In genomic region chr11:87859583-87859982, GRCh38 we compare ENCODE assay signal across 15 cellular contexts.
A peak's percentile ranks its signal among the peaks of the same experiment; 100 is the strongest.
DNase-seq lines count a peak whose midpoint lies in the region; ATAC-seq, FAIRE-seq and TF ChIP-seq lines count a peak whose summit lies in the region.
"Had no signal": no experiment of that assay in that cellular context is flagged by ENCODE, and none has a peak within 500 bp of the region (broad histone marks: within the 10 kb centered on the region; RNA-seq: fewer than 3 reads in every experiment).

No MANE protein-coding gene starts in this region.

- no peak for TF ChIP-seq CTCF in endothelial cell of umbilical vein (IDR thresholded peaks at IDR 0.05; ENCODE audit: extremely low read depth in 1 of 2, insufficient read depth in 1 of 2, low read depth in 1 of 2, low read length in 2 of 2)

- no peak for TF ChIP-seq POLR2A in endothelial cell of umbilical vein (IDR thresholded peaks at IDR 0.05; ENCODE audit: low read depth, low read length)

- no peaks in the 10 kb centered on the region for H3K9me1 ChIP-seq in endothelial cell of umbilical vein (replicated peaks; ENCODE audit: control insufficient read depth, extremely low read depth, insufficient read depth, low read length)

- no peaks in the 10 kb centered on the region for H3K79me2 ChIP-seq in endothelial cell of umbilical vein (ENCODE audit: control insufficient read depth, insufficient read depth, low read length)
- H3K79me2 ChIP-seq: hepatocyte had no signal

- H3K9me3 ChIP-seq in endothelial cell of umbilical vein (replicated peaks; ENCODE audit: control insufficient read depth, insufficient read depth, low read length): no peaks in the 10 kb centered on the region
- H3K9me3 ChIP-seq: suprapubic skin had no signal

- no peak overlapping the region for H3K9ac ChIP-seq in endothelial cell of umbilical vein (replicated peaks; ENCODE audit: extremely low read depth, insufficient read depth, low read length)

- CTCF ChIA-PET in endothelial cell of umbilical vein (lab: Charles Lee): no interaction called here

- no peaks in the 10 kb centered on the region for H4K20me1 ChIP-seq in endothelial cell of umbilical vein (replicated peaks; ENCODE audit: control insufficient read depth, extremely low read depth, insufficient read depth, low read length)

- no peak for FAIRE-seq in endothelial cell of umbilical vein (lab: Jason Lieb, UNC)

- H2AFZ ChIP-seq in endothelial cell of umbilical vein (ENCODE audit: low read depth, low read length): no peak overlapping the region
- H2AFZ ChIP-seq: hepatocyte had no signal

- H3K4me1 ChIP-seq in endothelial cell of umbilical vein (ENCODE audit: control insufficient read depth, extremely low read depth, insufficient read depth, low read length): no peaks in the 10 kb centered on the region
- H3K4me1 ChIP-seq: suprapubic skin had no signal

- POLR2A ChIA-PET in endothelial cell of umbilical vein (lab: Charles Lee): no interaction called here

- no peak overlapping the region for H3K4me3 ChIP-seq in endothelial cell of umbilical vein (replicated peaks in 1 of 3; ENCODE audit: insufficient read depth in 1 of 3, low read depth in 1 of 3, low read length in 3 of 3)
- H3K4me3 ChIP-seq: hepatocyte, suprapubic skin had no signal

- no peaks in the 10 kb centered on the region for H3K27me3 ChIP-seq in endothelial cell of umbilical vein (ENCODE audit: control insufficient read depth in 2 of 2, insufficient read depth in 2 of 2, low read length in 2 of 2)
- H3K27me3 ChIP-seq: hepatocyte, suprapubic skin had no signal

- intact Hi-C loops in endothelial cell of umbilical vein (cut with micrococcal nuclease): no loop called here

- H3K27ac ChIP-seq in endothelial cell of umbilical vein (ENCODE audit: insufficient read depth, low read depth, low read length): no peak overlapping the region
- H3K27ac ChIP-seq: hepatocyte, suprapubic skin had no signal

- dilution Hi-C loops in endothelial cell of umbilical vein (cut with MboI; ENCODE audit: extremely low pct_ligation_motif_present, low sequenced_read_pairs): no loop called here

- ATAC-seq in GM21360 (IDR thresholded peaks at IDR 0.05; ENCODE audit: unreplicated experiment): no peak
- ATAC-seq in GM18511 (IDR thresholded peaks at IDR 0.05; ENCODE audit: unreplicated experiment): no peak

- DNase-seq in HT-29 (ENCODE audit: low spot score) (peak; percentile 35), NCI-H69 (lab: John Stamatoyannopoulos, UW) (peak; percentile 82), endothelial cell of umbilical vein (ENCODE audit: low read depth, low spot score) (peak; percentile 34), pons (ENCODE audit: low spot score) (peak; percentile 14), iPS-NIHi7 (ENCODE audit: extremely low spot score) (no peak), NOMO-1 (lab: John Stamatoyannopoulos, UW; ENCODE audit: unreplicated experiment in 2 of 2) (no peak)
- DNase-seq: activated naive CD8-positive, alpha-beta T cell treated with anti-CD3 and anti-CD28 coated beads for 36 hours; caudate nucleus; effector CD8-positive, alpha-beta T cell; kidney glomerular epithelial cell; stimulated activated CD4-positive, alpha-beta T cell treated with anti-CD3 and anti-CD28 coated beads, Interleukin-4, amount 100 ng/mL, for 24 hours had no signal

- no TSS peak for BruUV-seq in endothelial cell of umbilical vein (replicated peaks; lab: Mats Ljungman, UMichigan)

- no peak overlapping the region for H3K4me2 ChIP-seq in endothelial cell of umbilical vein (ENCODE audit: insufficient read depth, low read length)
- H3K4me2 ChIP-seq: hepatocyte had no signal

- H3K36me3 ChIP-seq in endothelial cell of umbilical vein (ENCODE audit: control insufficient read depth in 2 of 2, extremely low read depth in 1 of 2, insufficient read depth in 2 of 2, low read length in 2 of 2): no peaks in the 10 kb centered on the region
- H3K36me3 ChIP-seq: suprapubic skin had no signal

TF ChIP-seq in endothelial cell of umbilical vein, 7 proteins besides CTCF, POLR2A, EP300 and RAD21:
- no peak for TF ChIP-seq JUN (IDR thresholded peaks at IDR 0.05; ENCODE audit: borderline replicate concordance, insufficient read depth, insufficient read length, low read depth)
- TF ChIP-seq MYC (IDR thresholded peaks at IDR 0.05; ENCODE audit: low read depth, low read length): no peak
- TF ChIP-seq EZH2 (IDR thresholded peaks at IDR 0.05; ENCODE audit: borderline replicate concordance, low read depth, low read length, severe bottlenecking): no peak
- no peak for TF ChIP-seq FOS (IDR thresholded peaks at IDR 0.05; ENCODE audit: borderline replicate concordance, insufficient read depth, low read length)
- TF ChIP-seq GATA2 (IDR thresholded peaks at IDR 0.05; ENCODE audit: insufficient read depth, insufficient read length, low read depth, low read length): no peak
- no peak for TF ChIP-seq MAX (IDR thresholded peaks at IDR 0.05; ENCODE audit: insufficient read depth, insufficient read length)
- TF ChIP-seq POLR2AphosphoS5 (IDR thresholded peaks at IDR 0.05; ENCODE audit: insufficient read depth, low read depth, low read length): no peak
TF ChIP-seq in endothelial cell of umbilical vein: peak in this region for 0.

Comparison
In these comparisons a context has a peak if more than half of its experiments do, and no peak if none do; other contexts are left out.
1. DNase-seq: peak in HT-29 (single experiment), NCI-H69 (single experiment), endothelial cell of umbilical vein (single experiment) and pons (single experiment); none in iPS-NIHi7 (single experiment) and NOMO-1 (0 of 2).